In genomic region chr16:87765776-87766484, GRCh38 we compare ENCODE assay signal across 8 cellular contexts. TPM values are rescaled to one million over a fixed set of nuclear protein-coding genes. Genes with fewer than 3 reads are reported as not detected.
A peak's percentile ranks its signal among the peaks of the same experiment; 100 is the strongest.
DNase-seq lines count a peak whose midpoint lies in the region; ATAC-seq and TF ChIP-seq lines count a peak whose summit lies in the region.

Gene KLHDC4 (minus strand): TSS chr16:87765986. CDS start chr16:87765890, 96 bp downstream.

- TF ChIP-seq POLR2A in Raji (IDR thresholded peaks at IDR 0.05; ENCODE audit: insufficient read depth, low read depth, low read length), result peak; percentile 80

- no peaks in the 10 kb centered on the region for H3K9me3 Mint-ChIP-seq in Caco-2 (ENCODE audit: unreplicated experiment)
- no peaks in the 10 kb centered on the region for H3K9me3 Mint-ChIP-seq in activated T-helper 2 cell treated with anti-CD3 and anti-CD28 coated beads, Interferon-gamma antibody, Interleukin-2, Interleukin-4, amounts not matched to agents 10 μg/mL and 5 μg/mL and 100 μg/mL, durations not matched to agents 14 hours and 24 hours and 36 hours
- no peaks in the 10 kb centered on the region for H3K9me3 Mint-ChIP-seq in natural killer cell

- DNase-seq in Caco-2, result peak; percentile 93 to 94
- DNase-seq in HuH-7.5 (ENCODE audit: low spot score), result peak; percentile 94
- peak; percentile 88 for DNase-seq in activated T-helper 2 cell treated with anti-CD3 and anti-CD28 coated beads, Interferon-gamma antibody, Interleukin-2, Interleukin-4, amounts not matched to agents 10 μg/mL and 5 μg/mL and 100 μg/mL, durations not matched to agents 14 hours and 24 hours and 36 hours (ENCODE audit: low spot score)
- peak; percentile 80 for DNase-seq in fibroblast of peridontal ligament (ENCODE audit: extremely low read depth)
- peak; percentile 91 for DNase-seq in natural killer cell
- peak; percentile 76 to 89 (median 86) for DNase-seq in stimulated activated naive CD4-positive, alpha-beta T cell (lab: John Stamatoyannopoulos, UW)

- peaks cover 2% of the 10 kb centered on the region for H3K36me3 ChIP-seq in Caco-2 (ENCODE audit: control insufficient read depth, insufficient read depth, low read length)

- intact Hi-C loops in Caco-2 (cut with micrococcal nuclease; ENCODE audit: unreplicated experiment), result no loop called here
- intact Hi-C loops in activated T-helper 2 cell treated with anti-CD3 and anti-CD28 coated beads, Interferon-gamma antibody, Interleukin-2, Interleukin-4, amounts not matched to agents 10 μg/mL and 5 μg/mL and 100 μg/mL, durations not matched to agents 14 hours and 24 hours and 36 hours (cut with micrococcal nuclease), result loop anchor here (1.0 kb wide), 1 partner anchor 105 kb away; no protein-coding TSS in a partner anchor
- intact Hi-C loops in natural killer cell (cut with micrococcal nuclease), result loop anchor here (1.0 to 10.0 kb wide), 5 partner anchors 13 to 374 kb away; partner anchors contain the start of genes BANP, MAP1LC3B and ZCCHC14

- peak within 1 kb of the TSS; percentile 74 for H3K4me3 ChIP-seq in Caco-2 (ENCODE audit: low read depth, low read length)

- POLR2A ChIA-PET in Caco-2 (lab: Charles Lee), result interaction anchor here (0.6 to 2.2 kb wide), 9 partner anchors 13 to 497 kb away, joined by 3 to 31 read pairs (median 3); partner anchors contain the start of genes BANP, FBXO31 and SLC7A5

- ATAC-seq in GM21381 (IDR thresholded peaks at IDR 0.05; ENCODE audit: unreplicated experiment) (peak; percentile 81), natural killer cell (peak; percentile 41 to 60 (median 41))

- peaks cover 9% of the 10 kb centered on the region for H3K4me1 Mint-ChIP-seq in Caco-2 (ENCODE audit: low read depth, unreplicated experiment)
- H3K4me1 Mint-ChIP-seq in activated T-helper 2 cell treated with anti-CD3 and anti-CD28 coated beads, Interferon-gamma antibody, Interleukin-2, Interleukin-4, amounts not matched to agents 10 μg/mL and 5 μg/mL and 100 μg/mL, durations not matched to agents 14 hours and 24 hours and 36 hours (ENCODE audit: low read depth), result peaks cover 22% of the 10 kb centered on the region
- H3K4me1 Mint-ChIP-seq in natural killer cell, result peaks cover 53 to 58% of the 10 kb centered on the region in 2 donors

- H3K4me3 Mint-ChIP-seq in Caco-2 (ENCODE audit: unreplicated experiment) (peak within 1 kb of the TSS; percentile 99), natural killer cell (peak within 1 kb of the TSS; percentile 100)
- H3K4me3 Mint-ChIP-seq in activated T-helper 2 cell treated with anti-CD3 and anti-CD28 coated beads, Interferon-gamma antibody, Interleukin-2, Interleukin-4, amounts not matched to agents 10 μg/mL and 5 μg/mL and 100 μg/mL, durations not matched to agents 14 hours and 24 hours and 36 hours (ENCODE audit: low read depth), result peak within 1 kb of the TSS; percentile 100

- H3K9me3 ChIP-seq in Caco-2, result no peaks in the 10 kb centered on the region

- CTCF ChIA-PET in Caco-2 (lab: Charles Lee), result interaction anchor here (0.7 to 1.5 kb wide), 7 partner anchors 13 to 378 kb away, joined by 3 to 10 read pairs (median 4); no protein-coding TSS in a partner anchor

- 0 out of 2 replicates have a peak, but pooled peaks cover 5% of the 10 kb centered on the region for H3K4me1 ChIP-seq in Caco-2

- peak within 1 kb of the TSS; percentile 99 for H3K27ac Mint-ChIP-seq in Caco-2 (ENCODE audit: unreplicated experiment)
- peak within 1 kb of the TSS; percentile 99 for H3K27ac Mint-ChIP-seq in activated T-helper 2 cell treated with anti-CD3 and anti-CD28 coated beads, Interferon-gamma antibody, Interleukin-2, Interleukin-4, amounts not matched to agents 10 μg/mL and 5 μg/mL and 100 μg/mL, durations not matched to agents 14 hours and 24 hours and 36 hours
- peak within 1 kb of the TSS; percentile 95 to 100 for H3K27ac Mint-ChIP-seq in natural killer cell

- H3K27me3 ChIP-seq in Caco-2 (replicated peaks; ENCODE audit: control insufficient read depth, insufficient read depth, low read length), result no peaks in the 10 kb centered on the region

- H3K36me3 Mint-ChIP-seq in Caco-2 (ENCODE audit: insufficient read depth, unreplicated experiment) (peaks cover 49% of the 10 kb centered on the region), natural killer cell (no peaks in the 10 kb centered on the region)
- H3K36me3 Mint-ChIP-seq in activated T-helper 2 cell treated with anti-CD3 and anti-CD28 coated beads, Interferon-gamma antibody, Interleukin-2, Interleukin-4, amounts not matched to agents 10 μg/mL and 5 μg/mL and 100 μg/mL, durations not matched to agents 14 hours and 24 hours and 36 hours (ENCODE audit: low read depth), result peaks cover 30% of the 10 kb centered on the region

- TF ChIP-seq CTCF in Caco-2 (IDR thresholded peaks at IDR 0.05; ENCODE audit: insufficient read depth in 1 of 2, low read depth in 1 of 2, low read length in 1 of 2, severe bottlenecking in 1 of 2, unreplicated experiment in 1 of 2) (no peak), natural killer cell (IDR thresholded peaks at IDR 0.05) (no peak)

- TSS peak; percentile 78 for BruUV-seq in Caco-2 (replicated peaks; lab: Mats Ljungman, UMichigan)

- H3K27me3 Mint-ChIP-seq in Caco-2 (ENCODE audit: insufficient read depth, unreplicated experiment) (no peaks in the 10 kb centered on the region), natural killer cell (ENCODE audit: low read depth in 2 of 2) (no peaks in the 10 kb centered on the region)
- H3K27me3 Mint-ChIP-seq in activated T-helper 2 cell treated with anti-CD3 and anti-CD28 coated beads, Interferon-gamma antibody, Interleukin-2, Interleukin-4, amounts not matched to agents 10 μg/mL and 5 μg/mL and 100 μg/mL, durations not matched to agents 14 hours and 24 hours and 36 hours (ENCODE audit: low read depth), result no peaks in the 10 kb centered on the region

RNA-seq across cellular contexts. Expression of gene KLHDC4, which starts in this region (rescaled TPM):
- total RNA-seq in Caco-2 (2022) (116 and 117 TPM in 2 replicates), natural killer cell (100 to 1,000 TPM; 210 to 311 (median 210) TPM)
- 68.5 and 73.1 TPM in 2 replicates for total RNA-seq in activated T-helper 2 cell treated with anti-CD3 and anti-CD28 coated beads, Interferon-gamma antibody, Interleukin-2, Interleukin-4, amounts not matched to agents 10 μg/mL and 5 μg/mL and 100 μg/mL, durations not matched to agents 14 hours and 24 hours and 36 hours

Comparison
In these comparisons a context has a peak if more than half of its experiments do, and no peak if none do; other contexts are left out.
1. Peak in every context shown above with its lines: DNase-seq, ATAC-seq and H3K4me3 ChIP-seq.